In the genomic region with DNA sequence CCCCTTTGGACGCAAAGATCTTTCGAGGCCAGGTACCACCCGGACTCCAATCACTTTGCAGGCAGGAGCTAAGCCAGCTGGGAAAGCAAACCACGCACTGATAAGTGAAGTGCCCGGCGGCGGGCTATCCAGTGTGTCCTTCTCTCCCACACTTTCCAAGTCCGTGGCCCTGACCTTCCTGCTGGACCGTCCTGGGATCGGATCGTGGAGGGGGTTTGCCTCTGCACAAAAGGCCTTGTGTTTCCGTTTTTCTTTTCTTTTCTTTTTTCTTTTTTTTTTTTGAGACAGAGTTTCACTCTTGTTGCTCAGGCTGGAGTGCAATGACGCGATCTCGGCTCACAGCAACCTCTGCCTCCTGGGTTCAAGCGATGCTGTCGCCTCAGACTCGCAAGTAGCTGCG, we compare ENCODE assay signal across 9 cellular contexts. TPM values are rescaled to one million over a fixed set of nuclear protein-coding genes. Genes with fewer than 3 reads are reported as not detected.
DNase-seq lines count a peak whose midpoint lies in the region; ATAC-seq, FAIRE-seq and TF ChIP-seq lines count a peak whose summit lies in the region.
"Not testable (repeated sequence)": the region's sequence is repeated elsewhere in the genome, so short reads cannot be mapped to it uniquely, and the experiment has no call there.
"Had no signal": no experiment of that assay in that cellular context is flagged by ENCODE, and none has a peak within 500 bp of the region (broad histone marks: within the 10 kb centered on the region; RNA-seq: fewer than 3 reads in every experiment).

No MANE protein-coding gene starts in this region.

- H3K27me3 Mint-ChIP-seq in activated CD4-positive, alpha-beta T cell treated with anti-CD3 and anti-CD28 coated beads for 36 hours; activated CD8-positive, alpha-beta memory T cell treated with anti-CD3 and anti-CD28 coated beads, Interleukin-2, amount 10 ng/mL, durations not matched to agents 7 days and 5 days; activated naive CD4-positive, alpha-beta T cell treated with anti-CD3 and anti-CD28 coated beads for 36 hours (ENCODE audit: low read depth); naive B cell: not testable (repeated sequence)

- DNase-seq in GM12891 (ENCODE audit: insufficient read length, low spot score); activated CD4-positive, alpha-beta T cell treated with anti-CD3 and anti-CD28 coated beads for 36 hours; activated CD8-positive, alpha-beta memory T cell treated with anti-CD3 and anti-CD28 coated beads, Interleukin-2, amount 10 ng/mL, durations not matched to agents 7 days and 5 days; activated naive CD4-positive, alpha-beta T cell treated with anti-CD3 and anti-CD28 coated beads for 36 hours; GM12878 (ENCODE audit: low read depth, low spot score); naive B cell; sciatic nerve (ENCODE audit: low spot score): not testable (repeated sequence)
- DNase-seq in testis, result peak; percentile 69

- WGBS in GM12878 (ENCODE audit: insufficient coverage, insufficient replicate concordance, low lambda C conversion rate, missing lambda C conversion rate), result 97% methylated on average over 15 of the region's 19 CpGs
- WGBS in testis, 2 donors, result 45 to 56% methylated on average over 19 of the region's 19 CpGs

- not testable (repeated sequence) for H3K27ac Mint-ChIP-seq in activated CD4-positive, alpha-beta T cell treated with anti-CD3 and anti-CD28 coated beads for 36 hours; activated naive CD4-positive, alpha-beta T cell treated with anti-CD3 and anti-CD28 coated beads for 36 hours
- H3K27ac Mint-ChIP-seq in activated CD8-positive, alpha-beta memory T cell treated with anti-CD3 and anti-CD28 coated beads, Interleukin-2, amount 10 ng/mL, durations not matched to agents 7 days and 5 days, result peak overlapping the region; percentile 88
- H3K27ac Mint-ChIP-seq in naive B cell, result peak overlapping the region in 5 of 6 donors; percentile 62 to 98 (median 96)

- peaks cover 39% of the 10 kb centered on the region for H3K4me1 Mint-ChIP-seq in activated CD4-positive, alpha-beta T cell treated with anti-CD3 and anti-CD28 coated beads for 36 hours
- H3K4me1 Mint-ChIP-seq in activated CD8-positive, alpha-beta memory T cell treated with anti-CD3 and anti-CD28 coated beads, Interleukin-2, amount 10 ng/mL, durations not matched to agents 7 days and 5 days, result peaks cover 55% of the 10 kb centered on the region
- peaks cover 29% of the 10 kb centered on the region for H3K4me1 Mint-ChIP-seq in activated naive CD4-positive, alpha-beta T cell treated with anti-CD3 and anti-CD28 coated beads for 36 hours (ENCODE audit: low read depth)
- peaks cover 46 to 71% (median 66%) of the 10 kb centered on the region in 3 donors for H3K4me1 Mint-ChIP-seq in naive B cell

- not testable (repeated sequence) for TF ChIP-seq RAD21 in GM12878 (IDR thresholded peaks at IDR 0.05; ENCODE audit: insufficient read depth, low read depth, low read length)

- not testable (repeated sequence) for H3K36me3 ChIP-seq in GM12878 (ENCODE audit: control insufficient read depth in 2 of 2, insufficient read depth in 2 of 2, low read length in 1 of 2); testis (ENCODE audit: low read depth, missing control alignments)

- peaks cover 34% of the 10 kb centered on the region for H3K79me2 ChIP-seq in GM12878 (ENCODE audit: control insufficient read depth, insufficient read depth, low read length)

- RAD21 ChIA-PET in GM12878 (lab: Charles Lee; ENCODE audit: unreplicated experiment), result interaction anchor here (1.5 to 7.0 kb wide), 3 partner anchors 12 to 36 kb away, joined by 5 to 57 read pairs (median 6); partner anchors contain the start of gene APOBEC3H

- not testable (repeated sequence) for H3K4me3 ChIP-seq in GM12878, testis

- H3K9ac ChIP-seq in GM12878 (ENCODE audit: control insufficient read depth, insufficient read depth, low read length), result not testable (repeated sequence)

- H3K9me3 Mint-ChIP-seq in activated CD4-positive, alpha-beta T cell treated with anti-CD3 and anti-CD28 coated beads for 36 hours (ENCODE audit: low read depth); activated CD8-positive, alpha-beta memory T cell treated with anti-CD3 and anti-CD28 coated beads, Interleukin-2, amount 10 ng/mL, durations not matched to agents 7 days and 5 days (ENCODE audit: low read depth); activated naive CD4-positive, alpha-beta T cell treated with anti-CD3 and anti-CD28 coated beads for 36 hours; naive B cell: not testable (repeated sequence)

- H3K27me3 ChIP-seq in GM12878 (replicated peaks in 1 of 2; ENCODE audit: control insufficient read depth in 2 of 2, insufficient read depth in 2 of 2, low read length in 1 of 2); testis: not testable (repeated sequence)

- not testable (repeated sequence) for H3K27ac ChIP-seq in GM12878 (ENCODE audit: control insufficient read depth, insufficient read depth)
- peak overlapping the region in 1 of 2 donors; percentile 19 for H3K27ac ChIP-seq in testis

- not testable (repeated sequence) for ATAC-seq in activated CD4-positive, alpha-beta T cell treated with anti-CD3 and anti-CD28 coated beads for 36 hours; activated CD8-positive, alpha-beta memory T cell treated with anti-CD3 and anti-CD28 coated beads, Interleukin-2, amount 10 ng/mL, durations not matched to agents 7 days and 5 days; GM12878; naive B cell (ENCODE audit: low read depth in 2 of 2)
- ATAC-seq in sciatic nerve, result peak; percentile 41

- TF ChIP-seq EP300 in GM12878 (IDR thresholded peaks at IDR 0.05; ENCODE audit: borderline replicate concordance in 1 of 2, control insufficient read depth in 1 of 2, low read depth in 2 of 2, low read length in 2 of 2), result not testable (repeated sequence)

- SMC1A ChIA-PET in GM12878 (lab: Charles Lee; ENCODE audit: uncharacterized antibody, unreplicated experiment), result interaction anchor here (5.3 kb wide), 1 partner anchor 20 kb away, joined by 44 read pairs; the partner anchor contains the start of gene APOBEC3H

- not testable (repeated sequence) for BruUV-seq in GM12878 (replicated peaks; lab: Mats Ljungman, UMichigan)

- TF ChIP-seq CTCF in GM12878 (IDR thresholded peaks at IDR 0.05 in 2 of 3, conservative IDR thresholded peaks at IDR 0.05 in 1 of 3; ENCODE audit: control insufficient read depth in 2 of 3, extremely low read depth in 1 of 3, insufficient read depth in 1 of 3, low read depth in 3 of 3, low read length in 3 of 3); testis (IDR thresholded peaks at IDR 0.05): not testable (repeated sequence)

- POLR2A ChIA-PET in activated CD4-positive, alpha-beta T cell treated with anti-CD3 and anti-CD28 coated beads for 36 hours (lab: Charles Lee), result interaction anchor here (0.8 kb wide), 1 partner anchor 353 kb away, joined by 3 read pairs; no protein-coding TSS in a partner anchor
- POLR2A ChIA-PET in GM12878 (lab: Charles Lee), result interaction anchor here (1.2 to 4.8 kb wide), 5 partner anchors 11 to 211 kb away, joined by 3 to 44 read pairs (median 6); partner anchors contain the start of gene APOBEC3H

- in situ Hi-C loops in GM12878 (cut with MboI), result not testable (repeated sequence)

- peak; percentile 77 for FAIRE-seq in GM12891 (lab: Jason Lieb, UNC)
- FAIRE-seq in GM12878 (lab: Jason Lieb, UNC), result not testable (repeated sequence)

- CTCF ChIA-PET in activated CD4-positive, alpha-beta T cell treated with anti-CD3 and anti-CD28 coated beads for 36 hours (lab: Charles Lee), result not testable (repeated sequence)
- CTCF ChIA-PET in activated CD8-positive, alpha-beta memory T cell treated with anti-CD3 and anti-CD28 coated beads, Interleukin-2, amount 10 ng/mL, durations not matched to agents 7 days and 5 days (lab: Charles Lee), result interaction anchor here (0.7 to 2.1 kb wide), 4 partner anchors 13 to 695 kb away, joined by 3 to 5 read pairs (median 3); no protein-coding TSS in a partner anchor
- CTCF ChIA-PET in activated naive CD4-positive, alpha-beta T cell treated with anti-CD3 and anti-CD28 coated beads for 36 hours (lab: Charles Lee), result interaction anchor here (1.3 kb wide), 1 partner anchor 64 kb away, joined by 5 read pairs; the partner anchor contains the start of gene APOBEC3C
- CTCF ChIA-PET in GM12878 (lab: Yijun Ruan, JAX), result interaction anchor here (1.5 to 3.1 kb wide), 2 partner anchors 11 to 19 kb away, joined by 3 to 15 read pairs; no protein-coding TSS in a partner anchor

- peak overlapping the region; percentile 55; the same call in 1 of the 2 replicates for H3K4me2 ChIP-seq in GM12878 (ENCODE audit: control insufficient read depth, insufficient read depth)

- peak overlapping the region; percentile 91 for H3K4me3 Mint-ChIP-seq in activated CD4-positive, alpha-beta T cell treated with anti-CD3 and anti-CD28 coated beads for 36 hours
- peak overlapping the region; percentile 96 for H3K4me3 Mint-ChIP-seq in activated CD8-positive, alpha-beta memory T cell treated with anti-CD3 and anti-CD28 coated beads, Interleukin-2, amount 10 ng/mL, durations not matched to agents 7 days and 5 days
- H3K4me3 Mint-ChIP-seq in activated naive CD4-positive, alpha-beta T cell treated with anti-CD3 and anti-CD28 coated beads for 36 hours, result peak overlapping the region; percentile 86
- peak overlapping the region in 7 of 8 donors; percentile 22 to 95 (median 93) for H3K4me3 Mint-ChIP-seq in naive B cell

- peaks cover 18% of the 10 kb centered on the region for H3K36me3 Mint-ChIP-seq in activated CD4-positive, alpha-beta T cell treated with anti-CD3 and anti-CD28 coated beads for 36 hours (ENCODE audit: low read depth)
- peaks cover 47% of the 10 kb centered on the region for H3K36me3 Mint-ChIP-seq in activated CD8-positive, alpha-beta memory T cell treated with anti-CD3 and anti-CD28 coated beads, Interleukin-2, amount 10 ng/mL, durations not matched to agents 7 days and 5 days
- H3K36me3 Mint-ChIP-seq in activated naive CD4-positive, alpha-beta T cell treated with anti-CD3 and anti-CD28 coated beads for 36 hours (ENCODE audit: low read depth), result not testable (repeated sequence)
- H3K36me3 Mint-ChIP-seq in naive B cell, result peaks cover 11 to 12% of the 10 kb centered on the region in 2 donors

- H3K9me3 ChIP-seq in GM12878 (replicated peaks; ENCODE audit: control insufficient read depth, insufficient read depth, low read length); testis: not testable (repeated sequence)

- not testable (repeated sequence) for TF ChIP-seq POLR2A in GM12891 (IDR thresholded peaks at IDR 0.05; ENCODE audit: low read depth, low read length); GM12878 (IDR thresholded peaks at IDR 0.05; ENCODE audit: low read depth, low read length); testis (IDR thresholded peaks at IDR 0.05)

- H4K20me1 ChIP-seq in GM12878 (ENCODE audit: control insufficient read depth, insufficient read depth), result not testable (repeated sequence)

- peaks cover 31% of the 10 kb centered on the region for H3K4me1 ChIP-seq in GM12878 (ENCODE audit: control insufficient read depth, insufficient read depth, low read length)
- peaks cover 12% of the 10 kb centered on the region for H3K4me1 ChIP-seq in testis

- intact Hi-C loops in activated CD4-positive, alpha-beta T cell treated with anti-CD3 and anti-CD28 coated beads for 36 hours (cut with DNase I, micrococcal nuclease), result loop anchor here (5.0 kb wide), 3 partner anchors 37 to 207 kb away; partner anchors contain the start of genes APOBEC3C (in 1 of the 2), APOBEC3F (in 1 of the 2) and CBX6 (in 1 of the 2)
- intact Hi-C loops in activated naive CD4-positive, alpha-beta T cell treated with anti-CD3 and anti-CD28 coated beads for 36 hours (cut with micrococcal nuclease), result loop anchor here (5.0 kb wide), 1 partner anchor 57 kb away; the partner anchor contains the start of gene APOBEC3D
- intact Hi-C loops in GM12878 (cut with micrococcal nuclease; ENCODE audit: unreplicated experiment); sciatic nerve (cut with DNase I); testis (cut with DNase I; ENCODE audit: low total_unique reads): not testable (repeated sequence)

- H2AFZ ChIP-seq in GM12878 (ENCODE audit: control insufficient read depth, low read depth, low read length), result not testable (repeated sequence)

RNA-seq across cellular contexts. Expression of gene APOBEC3G, which starts 2.0 kb away (rescaled TPM):
- polyA plus RNA-seq in GM12891 (2012; ENCODE audit: low read depth, missing spikeins), result 88.3 TPM
- 10 to 100 TPM; 45.9 to 47.4 TPM for total RNA-seq in activated CD4-positive, alpha-beta T cell treated with anti-CD3 and anti-CD28 coated beads for 36 hours
- total RNA-seq in activated CD8-positive, alpha-beta memory T cell treated with anti-CD3 and anti-CD28 coated beads, Interleukin-2, amount 10 ng/mL, durations not matched to agents 7 days and 5 days, result 100 to 1,000 TPM; 146 to 196 TPM
- total RNA-seq in activated naive CD4-positive, alpha-beta T cell treated with anti-CD3 and anti-CD28 coated beads for 36 hours, result 10 to 100 TPM; 23.1 to 24.1 TPM
- 104 and 109 TPM in 2 replicates for total RNA-seq in GM12878 (2013; cell fraction: nucleolus; rRNA removed)
- total RNA-seq in GM12878 (2014; rRNA removed), result 152 and 164 TPM in 2 replicates
- total RNA-seq in GM12878 (2014; rRNA removed; fragmentation: Illumina TruSeq; extraction: Trizol), result 127 and 132 TPM in 2 replicates
- 102 and 103 TPM in 2 replicates for total RNA-seq in GM12878 (2021)
- 42.7 TPM for polyA plus RNA-seq in GM12878 (2011; ENCODE audit: low read depth)
- 170 and 174 TPM in 2 replicates for polyA plus RNA-seq in GM12878 (2011; rRNA removed)
- 156 and 159 TPM in 2 replicates for polyA plus RNA-seq in GM12878 (2011; cell fraction: cytosol; rRNA removed)
- 117 and 133 TPM in 2 replicates for polyA plus RNA-seq in GM12878 (2011; cell fraction: nucleus; rRNA removed)
- 52.0 and 75.4 TPM in 2 replicates for polyA plus RNA-seq in GM12878 (2012)
- polyA plus RNA-seq in GM12878 (2014; fragmentation: Illumina TruSeq; extraction: Trizol), result 168 and 171 TPM in 2 replicates
- polyA plus RNA-seq in GM12878 (2014; fragmentation: Nextera tagmentation; extraction: Ambion mirVana), result 100 to 1,000 TPM; 146 to 232 TPM
- 170 and 181 TPM in 2 replicates for polyA plus RNA-seq in GM12878 (2014; rRNA removed)
- polyA plus RNA-seq in GM12878 (2016; fragmentation: Nextera tagmentation; extraction: Ambion mirVana), result 100 to 1,000 TPM; 151 to 152 TPM
- polyA minus RNA-seq in GM12878 (2011; rRNA and poly(A)+ RNA removed), result 122 and 167 TPM in 2 replicates
- 49.8 and 63.6 TPM in 2 replicates for polyA minus RNA-seq in GM12878 (2011; cell fraction: cytosol; rRNA and poly(A)+ RNA removed)
- polyA minus RNA-seq in GM12878 (2011; cell fraction: nucleus; rRNA and poly(A)+ RNA removed), result 43.2 and 60.9 TPM in 2 replicates
- 100 to 1,000 TPM in 4 of 6 donors, 10 to 100 TPM in 2; 87.2 to 136 (median 120) TPM for polyA plus RNA-seq in naive B cell (ENCODE audit: low read depth in 6 of 6)
- total RNA-seq in sciatic nerve, result 8.9 TPM
- total RNA-seq in testis, result 10 to 100 TPM; 68.3 to 73.8 TPM
- 56.4 TPM for polyA plus RNA-seq in testis (ENCODE audit: insufficient read depth, low read depth, low replicate concordance)

RNA-seq across cellular contexts. Expression of gene APOBEC3H, which starts 18.0 kb away (rescaled TPM):
- 20.9 TPM for polyA plus RNA-seq in GM12891 (2012; ENCODE audit: low read depth, missing spikeins)
- total RNA-seq in activated CD4-positive, alpha-beta T cell treated with anti-CD3 and anti-CD28 coated beads for 36 hours, result 1 to 10 TPM; 5.2 to 7.3 TPM
- total RNA-seq in activated CD8-positive, alpha-beta memory T cell treated with anti-CD3 and anti-CD28 coated beads, Interleukin-2, amount 10 ng/mL, durations not matched to agents 7 days and 5 days, result 100 to 1,000 TPM in 1 of 2 experiments, 10 to 100 TPM in 1; 67.0 to 137 TPM
- total RNA-seq in activated naive CD4-positive, alpha-beta T cell treated with anti-CD3 and anti-CD28 coated beads for 36 hours, result 10 to 100 TPM; 11.9 to 13.2 TPM
- 8.9 and 9.1 TPM in 2 replicates for total RNA-seq in GM12878 (2013; cell fraction: nucleolus; rRNA removed)
- total RNA-seq in GM12878 (2014; rRNA removed) (10.9 and 12.6 TPM in 2 replicates), GM12878 (2014; rRNA removed; fragmentation: Illumina TruSeq; extraction: Trizol) (10.0 and 11.2 TPM in 2 replicates), GM12878 (2021) (7.5 and 9.4 TPM in 2 replicates), sciatic nerve (1.1 TPM), testis (1 to 10 TPM; 3.5 to 5.2 TPM)
- polyA plus RNA-seq in GM12878 (2011; ENCODE audit: low read depth), result 15.9 TPM
- polyA plus RNA-seq in GM12878 (2011; rRNA removed) (8.6 and 11.3 TPM in 2 replicates), GM12878 (2014; fragmentation: Illumina TruSeq; extraction: Trizol) (16.0 and 18.0 TPM in 2 replicates), GM12878 (2014; fragmentation: Nextera tagmentation; extraction: Ambion mirVana) (10 to 100 TPM; 20.3 to 23.0 TPM), GM12878 (2014; rRNA removed) (16.5 and 18.4 TPM in 2 replicates), GM12878 (2016; fragmentation: Nextera tagmentation; extraction: Ambion mirVana) (10 to 100 TPM; 14.6 to 15.0 TPM), naive B cell (ENCODE audit: low read depth in 6 of 6) (1 to 10 TPM in 1 of 6 donors, under 1 TPM in 1, not detected in 4; 0.77 to 1.2 TPM), testis (ENCODE audit: insufficient read depth, low read depth, low replicate concordance) (3.6 TPM)
- polyA plus RNA-seq in GM12878 (2011; cell fraction: cytosol; rRNA removed), result 12.7 and 13.6 TPM in 2 replicates
- polyA plus RNA-seq in GM12878 (2011; cell fraction: nucleus; rRNA removed), result 12.1 and 14.9 TPM in 2 replicates
- polyA plus RNA-seq in GM12878 (2012), result 13.0 and 14.2 TPM in 2 replicates
- polyA minus RNA-seq in GM12878 (2011; rRNA and poly(A)+ RNA removed), result 11.8 and 23.2 TPM in 2 replicates
- polyA minus RNA-seq in GM12878 (2011; cell fraction: cytosol; rRNA and poly(A)+ RNA removed), result 4.5 and 5.5 TPM in 2 replicates
- polyA minus RNA-seq in GM12878 (2011; cell fraction: nucleus; rRNA and poly(A)+ RNA removed), result 18.3 and 20.2 TPM in 2 replicates
- total RNA-seq: Peyer's patch had no signal

RNA-seq across cellular contexts. Expression of gene APOBEC3F, which starts 38.4 kb away (rescaled TPM):
- 11.2 TPM for polyA plus RNA-seq in GM12891 (2012; ENCODE audit: low read depth, missing spikeins)
- total RNA-seq in activated CD4-positive, alpha-beta T cell treated with anti-CD3 and anti-CD28 coated beads for 36 hours, result 10 to 100 TPM; 19.0 to 24.5 TPM
- total RNA-seq in activated CD8-positive, alpha-beta memory T cell treated with anti-CD3 and anti-CD28 coated beads, Interleukin-2, amount 10 ng/mL, durations not matched to agents 7 days and 5 days, result 10 to 100 TPM; 39.8 to 58.0 TPM
- 10 to 100 TPM; 12.3 to 12.4 TPM for total RNA-seq in activated naive CD4-positive, alpha-beta T cell treated with anti-CD3 and anti-CD28 coated beads for 36 hours
- 16.3 and 17.2 TPM in 2 replicates for total RNA-seq in GM12878 (2013; cell fraction: nucleolus; rRNA removed)
- 10.9 and 13.1 TPM in 2 replicates for total RNA-seq in GM12878 (2014; rRNA removed)
- total RNA-seq in GM12878 (2014; rRNA removed; fragmentation: Illumina TruSeq; extraction: Trizol), result 7.4 and 7.7 TPM in 2 replicates
- total RNA-seq in GM12878 (2021), result 29.1 and 30.6 TPM in 2 replicates
- 9.6 TPM for polyA plus RNA-seq in GM12878 (2011; ENCODE audit: low read depth)
- 4.7 and 7.8 TPM in 2 replicates for polyA plus RNA-seq in GM12878 (2011; rRNA removed)
- polyA plus RNA-seq in GM12878 (2011; cell fraction: cytosol; rRNA removed), result 7.3 and 8.6 TPM in 2 replicates
- 7.7 and 7.9 TPM in 2 replicates for polyA plus RNA-seq in GM12878 (2011; cell fraction: nucleus; rRNA removed)
- 11.1 TPM in 2 replicates for polyA plus RNA-seq in GM12878 (2012)
- polyA plus RNA-seq in GM12878 (2014; fragmentation: Illumina TruSeq; extraction: Trizol), result 13.7 and 17.8 TPM in 2 replicates
- 1 to 10 TPM; 7.5 to 9.6 TPM for polyA plus RNA-seq in GM12878 (2014; fragmentation: Nextera tagmentation; extraction: Ambion mirVana)
- 13.3 and 14.7 TPM in 2 replicates for polyA plus RNA-seq in GM12878 (2014; rRNA removed)
- 10 to 100 TPM; 20.9 to 26.5 TPM for polyA plus RNA-seq in GM12878 (2016; fragmentation: Nextera tagmentation; extraction: Ambion mirVana)
- polyA minus RNA-seq in GM12878 (2011; rRNA and poly(A)+ RNA removed), result 11.8 and 20.1 TPM in 2 replicates
- 7.2 and 10.8 TPM in 2 replicates for polyA minus RNA-seq in GM12878 (2011; cell fraction: cytosol; rRNA and poly(A)+ RNA removed)
- polyA minus RNA-seq in GM12878 (2011; cell fraction: nucleus; rRNA and poly(A)+ RNA removed), result 13.9 and 15.3 TPM in 2 replicates
- polyA plus RNA-seq in naive B cell (ENCODE audit: low read depth in 6 of 6), result 10 to 100 TPM; 32.0 to 56.2 (median 36.4) TPM
- total RNA-seq in sciatic nerve, result 12.3 TPM
- total RNA-seq in testis, result 10 to 100 TPM; 26.8 to 30.5 TPM
- 19.0 TPM for polyA plus RNA-seq in testis (ENCODE audit: insufficient read depth, low read depth, low replicate concordance)

RNA-seq across cellular contexts. Expression of gene APOBEC3D, which starts 58.1 kb away (rescaled TPM):
- polyA plus RNA-seq in GM12891 (2012; ENCODE audit: low read depth, missing spikeins), result 9.2 TPM
- total RNA-seq in activated CD4-positive, alpha-beta T cell treated with anti-CD3 and anti-CD28 coated beads for 36 hours, result 10 to 100 TPM; 27.0 to 28.2 TPM
- total RNA-seq in activated CD8-positive, alpha-beta memory T cell treated with anti-CD3 and anti-CD28 coated beads, Interleukin-2, amount 10 ng/mL, durations not matched to agents 7 days and 5 days, result 10 to 100 TPM; 49.8 to 69.4 TPM
- total RNA-seq in activated naive CD4-positive, alpha-beta T cell treated with anti-CD3 and anti-CD28 coated beads for 36 hours, result 10 to 100 TPM; 18.8 to 19.5 TPM
- total RNA-seq in GM12878 (2013; cell fraction: nucleolus; rRNA removed), result 19.6 and 24.4 TPM in 2 replicates
- total RNA-seq in GM12878 (2014; rRNA removed) (13.0 and 14.2 TPM in 2 replicates), GM12878 (2014; rRNA removed; fragmentation: Illumina TruSeq; extraction: Trizol) (13.4 and 15.2 TPM in 2 replicates), GM12878 (2021) (26.9 and 27.8 TPM in 2 replicates), sciatic nerve (3.9 TPM), testis (1 to 10 TPM; 6.2 to 6.4 TPM)
- 4.4 TPM for polyA plus RNA-seq in GM12878 (2011; ENCODE audit: low read depth)
- polyA plus RNA-seq in GM12878 (2011; rRNA removed) (12.3 and 20.2 TPM in 2 replicates), GM12878 (2014; fragmentation: Illumina TruSeq; extraction: Trizol) (10.0 and 22.1 TPM in 2 replicates), GM12878 (2014; fragmentation: Nextera tagmentation; extraction: Ambion mirVana) (1 to 10 TPM; 8.9 to 9.6 TPM), GM12878 (2014; rRNA removed) (17.1 and 17.3 TPM in 2 replicates), GM12878 (2016; fragmentation: Nextera tagmentation; extraction: Ambion mirVana) (10 to 100 TPM; 14.9 to 16.0 TPM), naive B cell (ENCODE audit: low read depth in 6 of 6) (10 to 100 TPM; 10.4 to 33.9 (median 20.4) TPM), testis (ENCODE audit: insufficient read depth, low read depth, low replicate concordance) (3.7 TPM)
- polyA plus RNA-seq in GM12878 (2011; cell fraction: cytosol; rRNA removed), result 17.9 and 20.5 TPM in 2 replicates
- 19.8 and 30.2 TPM in 2 replicates for polyA plus RNA-seq in GM12878 (2011; cell fraction: nucleus; rRNA removed)
- polyA plus RNA-seq in GM12878 (2012), result 12.1 and 14.6 TPM in 2 replicates
- 25.4 and 42.3 TPM in 2 replicates for polyA minus RNA-seq in GM12878 (2011; rRNA and poly(A)+ RNA removed)
- 6.8 and 12.9 TPM in 2 replicates for polyA minus RNA-seq in GM12878 (2011; cell fraction: cytosol; rRNA and poly(A)+ RNA removed)
- polyA minus RNA-seq in GM12878 (2011; cell fraction: nucleus; rRNA and poly(A)+ RNA removed), result 4.1 and 9.0 TPM in 2 replicates

Comparison
In these comparisons a context has a peak if more than half of its experiments do, and no peak if none do; other contexts are left out.
1. RNA of gene APOBEC3H, which starts 18.0 kb away (total RNA-seq): 67.0 to 137 TPM in activated CD8-positive, alpha-beta memory T cell treated with anti-CD3 and anti-CD28 coated beads, Interleukin-2, amount 10 ng/mL, durations not matched to agents 7 days and 5 days; 11.9 to 13.2 TPM in activated naive CD4-positive, alpha-beta T cell treated with anti-CD3 and anti-CD28 coated beads for 36 hours, 7.5 to 12.6 TPM in GM12878, 5.2 to 7.3 TPM in activated CD4-positive, alpha-beta T cell treated with anti-CD3 and anti-CD28 coated beads for 36 hours, 3.5 to 5.2 TPM in testis and 1.1 TPM in sciatic nerve (single experiment); every median in the first group is over 4 times any median in the second.
2. Peak in every context shown above with its lines, with median percentiles within 50 percentile points of each other: H3K4me3 Mint-ChIP-seq.